In the genomic region with DNA sequence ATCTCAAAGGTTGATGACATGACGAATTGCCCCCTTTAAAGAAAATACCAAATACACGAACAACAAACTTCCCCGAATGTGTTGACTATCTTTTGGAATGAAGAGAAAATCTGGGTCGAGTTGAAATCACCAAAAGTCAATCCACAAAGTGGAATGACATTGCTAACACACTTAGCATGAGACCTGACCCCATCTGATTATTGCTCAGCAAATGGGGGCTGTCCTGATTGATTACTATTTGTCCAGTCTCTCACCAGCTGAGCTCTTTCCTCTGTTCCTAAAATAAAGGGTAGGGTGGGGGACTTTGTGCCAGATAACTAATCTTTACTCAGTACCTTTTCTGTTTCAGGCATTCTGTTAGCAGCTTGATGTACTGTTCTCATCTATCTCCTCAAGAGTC, we compare ENCODE assay signal across 24 cellular contexts.
"Had no signal": no experiment of that assay in that cellular context is flagged by ENCODE, and none has a peak within 500 bp of the region (broad histone marks: within the 10 kb centered on the region; RNA-seq: fewer than 3 reads in every experiment).

No MANE protein-coding gene starts in this region.

- ATAC-seq: mucosa of descending colon; naive thymus-derived CD4-positive, alpha-beta T cell; natural killer cell treated with Interleukin-12 subunit alpha and Interleukin-12 subunit beta and Interleukin-15 and Interleukin-18, amount 100 ng/mL, for 72 hours; right cardiac atrium; sciatic nerve; stimulated activated effector memory CD8-positive, alpha-beta T cell treated with anti-CD3 and anti-CD28 coated beads, Interleukin-12 subunit alpha, Interleukin-12 subunit beta, amount 100 ng/mL, for 72 hours had no signal

- H3K4me3 Mint-ChIP-seq: immature natural killer cell; naive thymus-derived CD4-positive, alpha-beta T cell; natural killer cell treated with Interleukin-12 subunit alpha and Interleukin-12 subunit beta and Interleukin-15 and Interleukin-18, amount 100 ng/mL, for 72 hours; stimulated activated effector memory CD8-positive, alpha-beta T cell treated with anti-CD3 and anti-CD28 coated beads, Interleukin-12 subunit alpha, Interleukin-12 subunit beta, amount 100 ng/mL, for 72 hours; stimulated activated naive CD8-positive, alpha-beta T cell treated with anti-CD3 and anti-CD28 coated beads, Interleukin-15, Interleukin-2, amounts not matched to agents 100 ng/mL and 50 ng/mL, for 24 hours had no signal

- H3K27ac Mint-ChIP-seq: immature natural killer cell; naive thymus-derived CD4-positive, alpha-beta T cell; natural killer cell treated with Interleukin-12 subunit alpha and Interleukin-12 subunit beta and Interleukin-15 and Interleukin-18, amount 100 ng/mL, for 72 hours; progenitor cell of endocrine pancreas; stimulated activated effector memory CD8-positive, alpha-beta T cell treated with anti-CD3 and anti-CD28 coated beads, Interleukin-12 subunit alpha, Interleukin-12 subunit beta, amount 100 ng/mL, for 72 hours; stimulated activated naive CD8-positive, alpha-beta T cell treated with anti-CD3 and anti-CD28 coated beads, Interleukin-15, Interleukin-2, amounts not matched to agents 100 ng/mL and 50 ng/mL, for 24 hours had no signal

- H3K36me3 Mint-ChIP-seq: immature natural killer cell; naive thymus-derived CD4-positive, alpha-beta T cell; natural killer cell treated with Interleukin-12 subunit alpha and Interleukin-12 subunit beta and Interleukin-15 and Interleukin-18, amount 100 ng/mL, for 72 hours; stimulated activated effector memory CD8-positive, alpha-beta T cell treated with anti-CD3 and anti-CD28 coated beads, Interleukin-12 subunit alpha, Interleukin-12 subunit beta, amount 100 ng/mL, for 72 hours had no signal

- H3K27me3 ChIP-seq: ovary, testis, thyroid gland, transverse colon, upper lobe of left lung, vagina had no signal

- H3K9me3 Mint-ChIP-seq: stimulated activated effector memory CD8-positive, alpha-beta T cell treated with anti-CD3 and anti-CD28 coated beads, Interleukin-12 subunit alpha, Interleukin-12 subunit beta, amount 100 ng/mL, for 72 hours; stimulated activated naive CD8-positive, alpha-beta T cell treated with anti-CD3 and anti-CD28 coated beads, Interleukin-15, Interleukin-2, amounts not matched to agents 100 ng/mL and 50 ng/mL, for 24 hours had no signal

- H3K4me1 ChIP-seq: left ventricle myocardium inferior, spleen, testis, thyroid gland, transverse colon, upper lobe of left lung, vagina had no signal

- DNase-seq: immature natural killer cell; kidney; left ventricle myocardium inferior; midbrain; mucosa of descending colon; naive thymus-derived CD4-positive, alpha-beta T cell; ovary; retina; right cardiac atrium; spleen; stimulated activated CD4-positive, alpha-beta T cell treated with anti-CD3 and anti-CD28 coated beads, Interleukin-4, amount 100 ng/mL, for 24 hours; stimulated activated naive CD4-positive, alpha-beta T cell; testis; thyroid gland; transverse colon; upper lobe of left lung had no signal

- H3K27ac ChIP-seq: left ventricle myocardium inferior, ovary, skin epidermis, spleen, testis, thyroid gland, transverse colon, upper lobe of left lung, vagina had no signal

- H3K9me3 ChIP-seq: left ventricle myocardium inferior, mucosa of descending colon, ovary, spleen, testis, thyroid gland, transverse colon, upper lobe of left lung, vagina had no signal

- H3K36me3 ChIP-seq: left ventricle myocardium inferior, ovary, spleen, thyroid gland, transverse colon, upper lobe of left lung, vagina had no signal

- H3K4me3 ChIP-seq: left ventricle myocardium inferior, lung, mucosa of descending colon, ovary, skin epidermis, spleen, testis, thyroid gland, transverse colon, upper lobe of left lung, vagina had no signal
